In genomic region chr10:132402781-132403241, GRCh38 we compare ENCODE assay signal across 25 cellular contexts. TPM values are rescaled to one million over a fixed set of nuclear protein-coding genes. Genes with fewer than 3 reads are reported as not detected.
A peak's percentile ranks its signal among the peaks of the same experiment; 100 is the strongest.
DNase-seq lines count a peak whose midpoint lies in the region; ATAC-seq and TF ChIP-seq lines count a peak whose summit lies in the region.
"Had no signal": no experiment of that assay in that cellular context is flagged by ENCODE, and none has a peak within 500 bp of the region (broad histone marks: within the 10 kb centered on the region; RNA-seq: fewer than 3 reads in every experiment).

No MANE protein-coding gene starts in this region.

- H3K9ac ChIP-seq in mucosa of stomach (ENCODE audit: low read length) = peak overlapping the region; percentile 92
- H3K9ac ChIP-seq: GM23248 had no signal

- H3K36me3 ChIP-seq in heart right ventricle (peaks cover 0 to 26% (median 11%) of the 10 kb centered on the region in 9 donors), esophagus squamous epithelium (peaks cover 18 to 39% (median 19%) of the 10 kb centered on the region in 3 donors), mucosa of stomach (ENCODE audit: control insufficient read depth, insufficient read depth, low read length) (peaks cover 18% of the 10 kb centered on the region), upper lobe of right lung (peaks cover 21% of the 10 kb centered on the region)

- WGBS in heart right ventricle, 2 donors = 92 to 93% methylated on average over 24 of the region's 24 CpGs
- WGBS in esophagus squamous epithelium, 2 donors = 70 to 84% methylated on average over 3 to 18 of the region's 24 CpGs

- H3K4me1 ChIP-seq in heart right ventricle (peaks cover 15 to 58% (median 41%) of the 10 kb centered on the region in 9 donors), esophagus squamous epithelium (peaks cover 59 to 96% (median 74%) of the 10 kb centered on the region in 3 donors), mucosa of stomach (ENCODE audit: control insufficient read depth, insufficient read depth, low read length) (peaks cover 90% of the 10 kb centered on the region), upper lobe of right lung (peaks cover 61% of the 10 kb centered on the region)

- ATAC-seq in Right ventricle myocardium inferior = no peak
- ATAC-seq in heart right ventricle = no peak
- ATAC-seq in upper lobe of right lung = no peak
- ATAC-seq: gastroesophageal sphincter, right lobe of liver had no signal

- H3K27ac ChIP-seq in heart right ventricle (no peak overlapping the region), esophagus squamous epithelium (peak overlapping the region; percentile 84 to 98 (median 92)), upper lobe of right lung (peak overlapping the region; percentile 59)
- H3K27ac ChIP-seq: GM23248, right lobe of liver had no signal

- H3K9me3 ChIP-seq in heart right ventricle (no peaks in the 10 kb centered on the region), esophagus squamous epithelium (no peaks in the 10 kb centered on the region), mucosa of stomach (ENCODE audit: control insufficient read depth, low read length) (no peaks in the 10 kb centered on the region), upper lobe of right lung (no peaks in the 10 kb centered on the region)
- H3K9me3 ChIP-seq: gastroesophageal sphincter, right lobe of liver had no signal

- no peak for TF ChIP-seq CTCF in heart right ventricle (IDR thresholded peaks at IDR 0.05)
- TF ChIP-seq CTCF in esophagus squamous epithelium (IDR thresholded peaks at IDR 0.05) = no peak
- TF ChIP-seq CTCF in upper lobe of right lung (IDR thresholded peaks at IDR 0.05) = no peak

- H3K4me3 ChIP-seq in heart right ventricle (no peak overlapping the region), esophagus squamous epithelium (no peak overlapping the region), mucosa of stomach (ENCODE audit: low read length) (no peak overlapping the region), upper lobe of right lung (no peak overlapping the region)
- H3K4me3 ChIP-seq: gastroesophageal sphincter, GM23248, right lobe of liver had no signal

- peak; percentile 45 for DNase-seq in Right ventricle myocardium inferior (ENCODE audit: missing footprints)
- no peak for DNase-seq in heart right ventricle
- DNase-seq in esophagus squamous epithelium (lab: John Stamatoyannopoulos, UW) = no peak
- DNase-seq in upper lobe of right lung = peak; percentile 58
- no peak for DNase-seq in KG1 (lab: John Stamatoyannopoulos, UW)
- DNase-seq in NCI-H1930 (lab: John Stamatoyannopoulos, UW) = no peak
- DNase-seq in SHP77 (lab: John Stamatoyannopoulos, UW) = no peak
- DNase-seq: 8988T; activated CD4-positive, alpha-beta memory T cell treated with anti-CD3 and anti-CD28 coated beads for 36 hours; activated CD4-positive, CD25-positive, alpha-beta regulatory T cell treated with anti-CD3 and anti-CD28 coated beads, Interleukin-2, amount 50 U/mL, for 72 hours; activated CD8-positive, alpha-beta memory T cell treated with anti-CD3 and anti-CD28 coated beads, Interleukin-2, amount 50 U/mL, for 4 hours; activated naive CD4-positive, alpha-beta T cell treated with anti-CD3 and anti-CD28 coated beads, Interleukin-2, amount 50 U/mL, for 16 hours; caudate nucleus; CD4-positive, alpha-beta memory T cell; dermis blood vessel endothelial cell; GM23248; HFFc6; NCI-H1105 treated with DMSO at 0.1 percent for 48 hours; NCI-H2029; NCI-H69; nephron progenitor cell; stimulated activated naive CD4-positive, alpha-beta T cell had no signal

- no peak for TF ChIP-seq POLR2A in esophagus squamous epithelium (IDR thresholded peaks at IDR 0.05)

- intact Hi-C loops in Right ventricle myocardium inferior (cut with DNase I) = no loop called here
- intact Hi-C loops in heart right ventricle (cut with DNase I) = loop anchor here in 1 of 10 donors (5.0 kb wide), 1 partner anchor 44 kb away; no protein-coding TSS in a partner anchor
- intact Hi-C loops in esophagus squamous epithelium (cut with DNase I) = no loop called here
- intact Hi-C loops in upper lobe of right lung (cut with DNase I) = no loop called here

- no peaks in the 10 kb centered on the region for H3K27me3 ChIP-seq in heart right ventricle
- no peaks in the 10 kb centered on the region for H3K27me3 ChIP-seq in esophagus squamous epithelium
- H3K27me3 ChIP-seq in mucosa of stomach (ENCODE audit: control insufficient read depth, insufficient read depth, low read length) = no peaks in the 10 kb centered on the region
- no peaks in the 10 kb centered on the region for H3K27me3 ChIP-seq in upper lobe of right lung
- H3K27me3 ChIP-seq: gastroesophageal sphincter, right lobe of liver had no signal

RNA-seq across cellular contexts. Expression of gene PWWP2B, which starts 5.8 kb away (rescaled TPM):
- total RNA-seq in Right ventricle myocardium inferior (22.3 TPM), heart right ventricle (10 to 100 TPM; 11.1 to 21.3 (median 15.1) TPM), esophagus squamous epithelium (10 to 100 TPM; 14.9 to 27.3 (median 16.7) TPM), upper lobe of right lung (26.0 TPM)
- polyA plus RNA-seq in heart right ventricle = 10 to 100 TPM; 11.9 to 15.3 TPM

Comparison
In these comparisons a context has a peak if more than half of its experiments do, and no peak if none do; other contexts are left out.
1. DNase-seq: peak in Right ventricle myocardium inferior (single experiment) and upper lobe of right lung (single experiment); none in heart right ventricle (0 of 2), esophagus squamous epithelium (single experiment), KG1 (single experiment), NCI-H1930 (0 of 2) and SHP77 (0 of 2).
2. H3K27ac ChIP-seq: peak in esophagus squamous epithelium (4 of 4) and upper lobe of right lung (single experiment); none in heart right ventricle (0 of 10).